16 cellular contexts compared by ENCODE assay signal in the genomic region with DNA sequence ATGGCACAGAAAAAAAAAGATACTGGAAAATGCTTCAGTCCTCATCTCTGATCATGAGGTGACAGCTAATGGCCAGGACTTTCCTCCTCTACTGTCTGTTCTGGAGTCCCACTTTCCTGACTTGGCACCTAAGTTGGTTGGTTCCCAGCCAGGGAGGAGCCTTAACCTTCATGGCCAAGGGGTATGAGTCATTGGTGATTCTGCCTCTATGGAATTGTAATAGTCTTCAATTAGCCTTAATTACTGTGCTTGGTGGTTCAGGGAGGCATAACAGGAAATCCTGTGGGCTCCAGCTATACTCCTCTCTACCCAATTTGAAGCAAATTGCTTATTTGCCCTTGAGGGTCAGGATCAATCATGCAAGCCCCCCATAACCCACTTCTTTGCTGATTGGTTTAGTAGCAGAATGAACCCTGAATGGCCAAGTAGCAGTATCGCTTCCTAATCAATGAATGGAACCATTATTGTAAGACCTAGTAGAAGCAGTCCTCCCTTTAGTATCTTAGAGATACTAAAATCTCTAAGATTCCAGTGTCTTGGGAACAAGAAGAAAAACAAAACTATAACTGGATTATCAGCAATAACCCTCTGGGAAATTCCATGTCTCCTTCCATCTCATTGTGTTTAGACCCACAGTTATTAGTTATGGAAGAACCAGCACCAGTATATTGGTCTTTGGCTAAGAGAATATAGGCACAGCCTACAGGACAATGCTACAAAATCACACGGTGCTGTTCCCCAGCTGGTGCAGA.
DNase-seq lines count a peak whose midpoint lies in the region; ATAC-seq and TF ChIP-seq lines count a peak whose summit lies in the region.
"Had no signal": no experiment of that assay in that cellular context is flagged by ENCODE, and none has a peak within 500 bp of the region (broad histone marks: within the 10 kb centered on the region; RNA-seq: fewer than 3 reads in every experiment).

No MANE protein-coding gene starts in this region.

- peaks cover 18% of the 10 kb centered on the region for H3K4me1 ChIP-seq in mesodermal cell (ENCODE audit: control insufficient read depth, insufficient read depth, low read length, poor library complexity, severe bottlenecking)
- H3K4me1 ChIP-seq in HAP-1, result no peaks in the 10 kb centered on the region

- no peak overlapping the region for H3K27ac Mint-ChIP-seq in activated T-helper 17 cell treated with anti-CD3 and anti-CD28 coated beads, Interleukin-2, amount 50 U/mL, for 72 hours
- H3K27ac Mint-ChIP-seq: CD4-positive, CD25-positive, alpha-beta regulatory T cell; H9; IgD-negative memory B cell; stimulated activated memory B cell treated with anti-CD40 and anti-IgM and Interleukin-4, amounts not matched to agents 10 μg/mL and 1 μg/mL and 100 μg/mL, for 72 hours had no signal

- DNase-seq in Caki2 (ENCODE audit: low read depth) (peak; percentile 66), NCI-H226 (peak; percentile 20), choroid plexus epithelial cell (ENCODE audit: low read depth) (peak; percentile 69), HAP-1 (ENCODE audit: low spot score in 2 of 2) (no peak)
- DNase-seq: activated CD4-positive, CD25-positive, alpha-beta regulatory T cell treated with anti-CD3 and anti-CD28 coated beads, Interleukin-2, amount 50 U/mL, for 72 hours; CD4-positive, CD25-positive, alpha-beta regulatory T cell; cerebellar nuclear complex; H9; NCI-H1694; stimulated activated CD4-positive, alpha-beta T cell treated with anti-CD3 and anti-CD28 coated beads, Interleukin-1b, Interleukin-23, amount 100 ng/mL, for 48 hours had no signal

- H3K27me3 Mint-ChIP-seq in activated T-helper 17 cell treated with anti-CD3 and anti-CD28 coated beads, Interleukin-2, amount 50 U/mL, for 72 hours, result peaks cover 6% of the 10 kb centered on the region

- no peaks in the 10 kb centered on the region for H3K27me3 ChIP-seq in HAP-1 (ENCODE audit: low read depth)

- no peaks in the 10 kb centered on the region for H3K9me3 Mint-ChIP-seq in activated T-helper 17 cell treated with anti-CD3 and anti-CD28 coated beads, Interleukin-2, amount 50 U/mL, for 72 hours

- no peak for ATAC-seq in GM21526 (IDR thresholded peaks at IDR 0.05; ENCODE audit: low FRiP score, unreplicated experiment)
- no peak for ATAC-seq in GM18907 (IDR thresholded peaks at IDR 0.05; ENCODE audit: unreplicated experiment)
- ATAC-seq in activated T-helper 17 cell treated with anti-CD3 and anti-CD28 coated beads, Interleukin-2, amount 50 U/mL, for 72 hours (replicated peaks), result no peak
- ATAC-seq: stimulated activated memory B cell treated with anti-CD40 and anti-IgM and Interleukin-4, amounts not matched to agents 10 μg/mL and 1 μg/mL and 100 μg/mL, for 72 hours had no signal

- no peak overlapping the region for H3K4me3 ChIP-seq in choroid plexus epithelial cell (ENCODE audit: low read depth, low read length)
- H3K4me3 ChIP-seq in mesodermal cell (ENCODE audit: extremely low read depth, insufficient read depth, low read length, poor library complexity, severe bottlenecking), result no peak overlapping the region
- H3K4me3 ChIP-seq in HAP-1, result no peak overlapping the region

- no peak overlapping the region for H3K4me3 Mint-ChIP-seq in activated T-helper 17 cell treated with anti-CD3 and anti-CD28 coated beads, Interleukin-2, amount 50 U/mL, for 72 hours
- H3K4me3 Mint-ChIP-seq: CD4-positive, CD25-positive, alpha-beta regulatory T cell; H9; stimulated activated memory B cell treated with anti-CD40 and anti-IgM and Interleukin-4, amounts not matched to agents 10 μg/mL and 1 μg/mL and 100 μg/mL, for 72 hours had no signal

- H3K36me3 Mint-ChIP-seq in activated T-helper 17 cell treated with anti-CD3 and anti-CD28 coated beads, Interleukin-2, amount 50 U/mL, for 72 hours (ENCODE audit: low read depth), result no peaks in the 10 kb centered on the region
- H3K36me3 Mint-ChIP-seq: CD4-positive, CD25-positive, alpha-beta regulatory T cell; IgD-negative memory B cell; stimulated activated memory B cell treated with anti-CD40 and anti-IgM and Interleukin-4, amounts not matched to agents 10 μg/mL and 1 μg/mL and 100 μg/mL, for 72 hours had no signal

- H3K9me3 ChIP-seq in mesodermal cell (ENCODE audit: control insufficient read depth, low read length) (peaks cover 21% of the 10 kb centered on the region), HAP-1 (no peaks in the 10 kb centered on the region; the same call in 1 of the 2 replicates)

- H3K4me1 Mint-ChIP-seq in activated T-helper 17 cell treated with anti-CD3 and anti-CD28 coated beads, Interleukin-2, amount 50 U/mL, for 72 hours, result no peaks in the 10 kb centered on the region
- H3K4me1 Mint-ChIP-seq: CD4-positive, CD25-positive, alpha-beta regulatory T cell; H9; IgD-negative memory B cell; stimulated activated memory B cell treated with anti-CD40 and anti-IgM and Interleukin-4, amounts not matched to agents 10 μg/mL and 1 μg/mL and 100 μg/mL, for 72 hours had no signal

- in situ Hi-C loops in Caki2 (cut with HindIII; ENCODE audit: low pct_unique_long_range_greater_than_20kb, low sequenced_read_pairs), result no loop called here
- in situ Hi-C loops in HAP-1 (cut with MboI; ENCODE audit: low sequenced_read_pairs), result no loop called here

- TF ChIP-seq CTCF in choroid plexus epithelial cell (conservative IDR thresholded peaks at IDR 0.05; ENCODE audit: low read depth, low read length), result no peak

- 100% methylated on average over 1 of the region's 2 CpGs; no CpG with 5 or more reads in 1 of the 2 experiments for WGBS in mesodermal cell (ENCODE audit: insufficient coverage in 2 of 2), 2 experiments

- peak overlapping the region; percentile 10 for H3K27ac ChIP-seq in mesodermal cell (ENCODE audit: low read depth, low read length, severe bottlenecking)

- H3K36me3 ChIP-seq in mesodermal cell (ENCODE audit: control insufficient read depth, insufficient read depth, low read length) (no peaks in the 10 kb centered on the region), HAP-1 (replicated peaks) (no peaks in the 10 kb centered on the region)

Comparison
In these comparisons a context has a peak if more than half of its experiments do, and no peak if none do; other contexts are left out.
1. DNase-seq: peak in Caki2 (single experiment), NCI-H226 (single experiment) and choroid plexus epithelial cell (single experiment); none in HAP-1 (0 of 2).